In the genomic region with DNA sequence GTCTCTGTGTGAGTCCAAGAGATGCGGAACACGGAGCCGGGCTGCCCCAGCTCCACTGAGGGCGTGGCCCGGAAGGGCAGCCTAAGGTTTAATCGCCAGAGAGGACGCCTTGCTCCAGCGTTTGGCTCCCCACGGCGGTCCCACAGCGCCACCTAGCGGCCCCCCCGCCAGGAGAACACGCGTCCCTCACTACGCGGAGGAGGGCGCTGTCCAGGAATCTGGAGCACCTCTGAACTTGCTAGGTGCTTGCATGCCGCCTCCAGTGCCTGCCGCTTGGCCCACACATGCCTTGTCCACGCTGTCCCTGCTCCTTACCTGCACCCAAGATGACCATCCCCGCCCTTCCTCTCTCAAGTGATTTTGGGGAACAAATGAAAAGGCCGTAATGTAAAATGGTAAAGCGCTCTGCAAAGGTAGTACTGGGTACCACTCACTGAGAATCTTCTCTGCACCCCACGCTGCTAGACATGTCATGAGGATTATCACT, we compare ENCODE assay signal across 8 cellular contexts. TPM values are rescaled to one million over a fixed set of nuclear protein-coding genes. Genes with fewer than 3 reads are reported as not detected.
DNase-seq lines count a peak whose midpoint lies in the region; ATAC-seq, FAIRE-seq and TF ChIP-seq lines count a peak whose summit lies in the region.

No MANE protein-coding gene starts in this region.

- in situ Hi-C loops in mammary epithelial cell (cut with MboI; ENCODE audit: low sequenced_read_pairs in 2 of 2) = no loop called here

- FAIRE-seq in kidney (lab: Jason Lieb, UNC) = no peak

- H3K27ac ChIP-seq in mammary epithelial cell (ENCODE audit: insufficient read depth, low read depth, low read length) (no peak overlapping the region), kidney (ENCODE audit: low read depth in 2 of 2, low read length in 2 of 2) (no peak overlapping the region)

- intact Hi-C loops in mammary epithelial cell (cut with micrococcal nuclease) = loop anchor here (1.0 to 10.0 kb wide), 7 partner anchors 47 to 735 kb away; partner anchors contain the start of gene CEP70
- intact Hi-C loops in kidney (cut with DNase I) = loop anchor here (10.0 kb wide), 2 partner anchors 225 to 395 kb away; no protein-coding TSS in a partner anchor

- H3K27me3 Mint-ChIP-seq in WTC11 (ENCODE audit: low read depth) = peaks cover 60% of the 10 kb centered on the region

- WGBS in mammary epithelial cell (ENCODE audit: low coverage, missing lambda C conversion rate) = 15% methylated on average over 19 of the region's 25 CpGs

- H3K36me3 ChIP-seq in mammary epithelial cell (ENCODE audit: insufficient read depth, low read length) = no peaks in the 10 kb centered on the region
- H3K36me3 ChIP-seq in kidney (ENCODE audit: control insufficient read depth in 1 of 2, insufficient read depth in 2 of 2, low read length in 2 of 2) = no peaks in the 10 kb centered on the region

- peak overlapping the region; percentile 56 for H3K4me3 Mint-ChIP-seq in WTC11

- POLR2A ChIA-PET in WTC11 (lab: Charles Lee) = no interaction called here

- H3K27me3 ChIP-seq in mammary epithelial cell (ENCODE audit: insufficient read depth, low read length) = no peaks in the 10 kb centered on the region

- H3K9ac ChIP-seq in mammary epithelial cell (ENCODE audit: insufficient read depth, low read length) = no peak overlapping the region
- no peak overlapping the region for H3K9ac ChIP-seq in kidney (ENCODE audit: low read length in 2 of 2)

- no peaks in the 10 kb centered on the region for H3K36me3 Mint-ChIP-seq in WTC11

- no peak overlapping the region for H3K4me2 ChIP-seq in mammary epithelial cell (ENCODE audit: insufficient read depth, low read depth, low read length)

- no peak overlapping the region for H3K4me3 ChIP-seq in mammary epithelial cell (replicated peaks in 1 of 3; ENCODE audit: insufficient read depth in 1 of 3, low read depth in 2 of 3, low read length in 3 of 3)
- H3K4me3 ChIP-seq in kidney (ENCODE audit: low read length in 2 of 2) = no peak overlapping the region

- H3K9me3 Mint-ChIP-seq in WTC11 = no peaks in the 10 kb centered on the region

- BruUV-seq in mammary epithelial cell (replicated peaks; lab: Mats Ljungman, UMichigan) = no TSS peak

- peaks cover 4% of the 10 kb centered on the region; the same call in 1 of the 2 replicates for H3K4me1 Mint-ChIP-seq in WTC11

- peak; percentile 99 for TF ChIP-seq CTCF in WTC11 (IDR thresholded peaks at IDR 0.05)
- peak; percentile 96 to 99 for TF ChIP-seq CTCF in mammary epithelial cell (conservative IDR thresholded peaks at IDR 0.05 in 1 of 2, IDR thresholded peaks at IDR 0.05 in 1 of 2; ENCODE audit: extremely low read depth in 1 of 2, insufficient read depth in 1 of 2, low read depth in 1 of 2, low read length in 2 of 2)
- TF ChIP-seq CTCF in kidney (IDR thresholded peaks at IDR 0.05; ENCODE audit: borderline replicate concordance, extremely low read depth, insufficient read depth) = peak; percentile 99

- dilution Hi-C loops in mammary epithelial cell (cut with HindIII; ENCODE audit: low sequenced_read_pairs) = no loop called here

- no peak overlapping the region for H3K27ac Mint-ChIP-seq in WTC11

- no peaks in the 10 kb centered on the region for H3K79me2 ChIP-seq in mammary epithelial cell (ENCODE audit: insufficient read depth, low read length)

- no peaks in the 10 kb centered on the region for H4K20me1 ChIP-seq in mammary epithelial cell (ENCODE audit: insufficient read depth, low read length)

- H3K9me3 ChIP-seq in mammary epithelial cell (replicated peaks; ENCODE audit: insufficient read depth, low read length) (no peaks in the 10 kb centered on the region), kidney (ENCODE audit: control insufficient read depth in 1 of 2, low read length in 2 of 2) (no peaks in the 10 kb centered on the region)

- ATAC-seq in GM18907 (IDR thresholded peaks at IDR 0.05; ENCODE audit: unreplicated experiment) (peak; percentile 99), HG03135 (IDR thresholded peaks at IDR 0.05; ENCODE audit: unreplicated experiment) (peak; percentile 95), WTC11 (peak; percentile 97)

- CTCF ChIA-PET in WTC11 (lab: Charles Lee) = interaction anchor here (0.6 to 2.3 kb wide), 75 partner anchors 9 to 1504 kb away, joined by 3 to 62 read pairs (median 4); partner anchors contain the start of genes COPB2, FOXL2, FOXL2NB and MRPS22
- CTCF ChIA-PET in mammary epithelial cell (lab: Charles Lee; ENCODE audit: low non-redundant PET) = interaction anchor here (0.5 to 0.9 kb wide), 8 partner anchors 11 to 614 kb away, joined by 3 to 6 read pairs (median 4); no protein-coding TSS in a partner anchor

- no peaks in the 10 kb centered on the region for H3K4me1 ChIP-seq in mammary epithelial cell (ENCODE audit: insufficient read depth, low read length)
- no peaks in the 10 kb centered on the region for H3K4me1 ChIP-seq in kidney (ENCODE audit: control insufficient read depth in 1 of 2, insufficient read depth in 1 of 2, low read depth in 1 of 2, low read length in 2 of 2)

- H2AFZ ChIP-seq in mammary epithelial cell (ENCODE audit: low read depth, low read length) = peak overlapping the region; percentile 54

- DNase-seq in AML-193 (lab: John Stamatoyannopoulos, UW) (peak; percentile 76 to 84), NCI-H2196 treated with DMSO at 0.1 percent for 48 hours (lab: John Stamatoyannopoulos, UW; ENCODE audit: unreplicated experiment) (peak; percentile 81), WTC11 (ENCODE audit: low spot score) (peak; percentile 96), mammary epithelial cell (peak; percentile 72), kidney (peak; percentile 95)
- DNase-seq in stimulated activated CD4-positive, alpha-beta T cell treated with anti-CD3 and anti-CD28 coated beads, Interleukin-1b, Interleukin-23, amount 100 ng/mL, for 48 hours = peak; percentile 88

TF ChIP-seq in WTC11, 78 proteins besides CTCF, POLR2A, EP300 and RAD21:
- TF ChIP-seq MAX (CRISPR knock-in tag; IDR thresholded peaks at IDR 0.05) (peak; percentile 84), ETV6 (CRISPR knock-in tag; IDR thresholded peaks at IDR 0.05) (peak; percentile 67; the same call in 1 of the 2 replicates), ZNF263 (CRISPR knock-in tag; IDR thresholded peaks at IDR 0.05; ENCODE audit: low read depth) (peak; percentile 43; the same call in 1 of the 2 replicates), ZNF219 (CRISPR knock-in tag; IDR thresholded peaks at IDR 0.05; ENCODE audit: borderline replicate concordance) (no peak), SP1 (CRISPR knock-in tag; conservative IDR thresholded peaks at IDR 0.05) (peak; percentile 78), CREM (CRISPR knock-in tag; IDR thresholded peaks at IDR 0.05) (0 out of 2 replicates have a peak, but pooled peaks have one; percentile 36), NR2C2 (CRISPR knock-in tag; IDR thresholded peaks at IDR 0.05) (no peak), TEAD1 (CRISPR knock-in tag; IDR thresholded peaks at IDR 0.05) (peak; percentile 82; the same call in 1 of the 2 replicates)
- TF ChIP-seq, protein P1, sequence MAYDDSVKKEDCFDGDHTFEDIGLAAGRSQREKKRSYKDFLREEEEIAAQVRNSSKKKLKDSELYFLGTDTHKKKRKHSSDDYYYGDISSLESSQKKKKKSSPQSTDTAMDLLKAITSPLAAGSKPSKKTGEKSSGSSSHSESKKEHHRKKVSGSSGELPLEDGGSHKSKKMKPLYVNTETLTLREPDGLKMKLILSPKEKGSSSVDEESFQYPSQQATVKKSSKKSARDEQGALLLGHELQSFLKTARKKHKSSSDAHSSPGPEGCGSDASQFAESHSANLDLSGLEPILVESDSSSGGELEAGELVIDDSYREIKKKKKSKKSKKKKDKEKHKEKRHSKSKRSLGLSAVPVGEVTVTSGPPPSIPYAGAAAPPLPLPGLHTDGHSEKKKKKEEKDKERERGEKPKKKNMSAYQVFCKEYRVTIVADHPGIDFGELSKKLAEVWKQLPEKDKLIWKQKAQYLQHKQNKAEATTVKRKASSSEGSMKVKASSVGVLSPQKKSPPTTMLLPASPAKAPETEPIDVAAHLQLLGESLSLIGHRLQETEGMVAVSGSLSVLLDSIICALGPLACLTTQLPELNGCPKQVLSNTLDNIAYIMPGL (CRISPR knock-in tag; IDR thresholded peaks at IDR 0.05) = peak; percentile 93
- TF ChIP-seq, protein P2, sequence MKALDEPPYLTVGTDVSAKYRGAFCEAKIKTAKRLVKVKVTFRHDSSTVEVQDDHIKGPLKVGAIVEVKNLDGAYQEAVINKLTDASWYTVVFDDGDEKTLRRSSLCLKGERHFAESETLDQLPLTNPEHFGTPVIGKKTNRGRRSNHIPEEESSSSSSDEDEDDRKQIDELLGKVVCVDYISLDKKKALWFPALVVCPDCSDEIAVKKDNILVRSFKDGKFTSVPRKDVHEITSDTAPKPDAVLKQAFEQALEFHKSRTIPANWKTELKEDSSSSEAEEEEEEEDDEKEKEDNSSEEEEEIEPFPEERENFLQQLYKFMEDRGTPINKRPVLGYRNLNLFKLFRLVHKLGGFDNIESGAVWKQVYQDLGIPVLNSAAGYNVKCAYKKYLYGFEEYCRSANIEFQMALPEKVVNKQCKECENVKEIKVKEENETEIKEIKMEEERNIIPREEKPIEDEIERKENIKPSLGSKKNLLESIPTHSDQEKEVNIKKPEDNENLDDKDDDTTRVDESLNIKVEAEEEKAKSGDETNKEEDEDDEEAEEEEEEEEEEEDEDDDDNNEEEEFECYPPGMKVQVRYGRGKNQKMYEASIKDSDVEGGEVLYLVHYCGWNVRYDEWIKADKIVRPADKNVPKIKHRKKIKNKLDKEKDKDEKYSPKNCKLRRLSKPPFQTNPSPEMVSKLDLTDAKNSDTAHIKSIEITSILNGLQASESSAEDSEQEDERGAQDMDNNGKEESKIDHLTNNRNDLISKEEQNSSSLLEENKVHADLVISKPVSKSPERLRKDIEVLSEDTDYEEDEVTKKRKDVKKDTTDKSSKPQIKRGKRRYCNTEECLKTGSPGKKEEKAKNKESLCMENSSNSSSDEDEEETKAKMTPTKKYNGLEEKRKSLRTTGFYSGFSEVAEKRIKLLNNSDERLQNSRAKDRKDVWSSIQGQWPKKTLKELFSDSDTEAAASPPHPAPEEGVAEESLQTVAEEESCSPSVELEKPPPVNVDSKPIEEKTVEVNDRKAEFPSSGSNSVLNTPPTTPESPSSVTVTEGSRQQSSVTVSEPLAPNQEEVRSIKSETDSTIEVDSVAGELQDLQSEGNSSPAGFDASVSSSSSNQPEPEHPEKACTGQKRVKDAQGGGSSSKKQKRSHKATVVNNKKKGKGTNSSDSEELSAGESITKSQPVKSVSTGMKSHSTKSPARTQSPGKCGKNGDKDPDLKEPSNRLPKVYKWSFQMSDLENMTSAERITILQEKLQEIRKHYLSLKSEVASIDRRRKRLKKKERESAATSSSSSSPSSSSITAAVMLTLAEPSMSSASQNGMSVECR (CRISPR knock-in tag; IDR thresholded peaks at IDR 0.05; ENCODE audit: borderline replicate concordance) = 0 out of 2 replicates have a peak, but pooled peaks have one; percentile 53

RNA-seq across cellular contexts. Expression of gene MRPS22, which starts 14.4 kb away (rescaled TPM):
- total RNA-seq in WTC11 (2021) (43.3 to 44.6 TPM (median 43.5 TPM) in 3 replicates), mammary epithelial cell (10 to 100 TPM; 46.3 to 54.3 TPM), kidney (36.7 TPM)
- polyA plus RNA-seq in mammary epithelial cell (46.9 TPM), kidney (ENCODE audit: insufficient read depth, low read depth, low replicate concordance) (58.7 TPM)
- polyA minus RNA-seq in mammary epithelial cell = 12.9 TPM
